ENCODE assay signal across 23 cellular contexts in genomic region chr20:64009811-64010387, GRCh38. TPM values are rescaled to one million over a fixed set of nuclear protein-coding genes. Genes with fewer than 3 reads are reported as not detected.
A peak's percentile ranks its signal among the peaks of the same experiment; 100 is the strongest.
DNase-seq lines count a peak whose midpoint lies in the region; ATAC-seq lines count a peak whose summit lies in the region.
"Had no signal": no experiment of that assay in that cellular context is flagged by ENCODE, and none has a peak within 500 bp of the region (broad histone marks: within the 10 kb centered on the region; RNA-seq: fewer than 3 reads in every experiment).

No MANE protein-coding gene starts in this region.

- CTCF ChIA-PET in naive thymus-derived CD4-positive, alpha-beta T cell (lab: Charles Lee) = no interaction called here

- H3K9me3 ChIP-seq in naive thymus-derived CD4-positive, alpha-beta T cell (ENCODE audit: control insufficient read depth in 2 of 3, low read length in 3 of 3) = peaks cover 13 to 55% (median 30%) of the 10 kb centered on the region in 3 experiments
- H3K9me3 ChIP-seq: BE2C, vagina had no signal

- DNase-seq in activated CD4-positive, alpha-beta T cell treated with anti-CD3 and anti-CD28 coated beads, Interleukin-2, amount 10 ng/mL, durations not matched to agents 24 days and 14 days = peak; percentile 73
- DNase-seq in activated CD4-positive, alpha-beta T cell treated with anti-CD3 and anti-CD28 coated beads, Interleukin-2, amount 50 U/mL, for 48 hours = no peak
- DNase-seq in Kasumi-1 (lab: John Stamatoyannopoulos, UW) = peak; percentile 11 to 28
- DNase-seq in activated naive CD4-positive, alpha-beta T cell treated with anti-CD3 and anti-CD28 coated beads, Interleukin-2, amount 50 U/mL, for 72 hours (ENCODE audit: low spot score in 2 of 2) = peak; percentile 22 to 81
- DNase-seq in naive thymus-derived CD4-positive, alpha-beta T cell = no peak
- DNase-seq in NCI-H1417 treated with DMSO at 0.1 percent for 48 hours (lab: John Stamatoyannopoulos, UW) = no peak
- DNase-seq: activated CD4-positive, CD25-positive, alpha-beta regulatory T cell treated with anti-CD3 and anti-CD28 coated beads, Interleukin-2, amount 50 U/mL, for 72 hours; BE2C; EL; mesendoderm; MM.1S; NCI-H1694; NCI-H345; PC-9; SJCRH30; stimulated activated CD4-positive, alpha-beta T cell treated with anti-CD3 and anti-CD28 coated beads, Interleukin-2, amount 100 ng/mL, for 48 hours; T1000 had no signal

- no peaks in the 10 kb centered on the region for H3K27me3 ChIP-seq in naive thymus-derived CD4-positive, alpha-beta T cell (ENCODE audit: control insufficient read depth in 2 of 2, insufficient read depth in 2 of 2, low read length in 2 of 2)
- H3K27me3 ChIP-seq: BE2C, cardiac muscle cell, SJCRH30, vagina had no signal

- no peak overlapping the region for H3K27ac ChIP-seq in naive thymus-derived CD4-positive, alpha-beta T cell (ENCODE audit: low read depth, low read length)
- H3K27ac ChIP-seq: cardiac muscle cell, PC-9, SJCRH30, vagina had no signal

- H3K4me3 ChIP-seq in naive thymus-derived CD4-positive, alpha-beta T cell (ENCODE audit: low read length) = no peak overlapping the region
- H3K4me3 ChIP-seq: cardiac muscle cell, PC-9, SJCRH30, vagina had no signal

- H3K9me3 Mint-ChIP-seq in activated CD4-positive, alpha-beta T cell treated with anti-CD3 and anti-CD28 coated beads, Interleukin-2, amount 10 ng/mL, durations not matched to agents 24 days and 14 days = no peaks in the 10 kb centered on the region
- H3K9me3 Mint-ChIP-seq in activated naive CD4-positive, alpha-beta T cell treated with anti-CD3 and anti-CD28 coated beads, Interleukin-2, amount 50 U/mL, for 72 hours = peaks cover 5 to 10% of the 10 kb centered on the region in 2 donors
- H3K9me3 Mint-ChIP-seq in naive thymus-derived CD4-positive, alpha-beta T cell = peaks cover 0 to 55% (median 30%) of the 10 kb centered on the region in 11 donors

- no peaks in the 10 kb centered on the region for H3K27me3 Mint-ChIP-seq in activated CD4-positive, alpha-beta T cell treated with anti-CD3 and anti-CD28 coated beads, Interleukin-2, amount 10 ng/mL, durations not matched to agents 24 days and 14 days
- no peaks in the 10 kb centered on the region for H3K27me3 Mint-ChIP-seq in naive thymus-derived CD4-positive, alpha-beta T cell

- H3K4me1 ChIP-seq in naive thymus-derived CD4-positive, alpha-beta T cell (ENCODE audit: control insufficient read depth in 2 of 2, insufficient read depth in 2 of 2, low read length in 2 of 2) = peaks cover 29 to 36% of the 10 kb centered on the region in 2 donors
- H3K4me1 ChIP-seq: BE2C, SJCRH30 had no signal

- H3K36me3 Mint-ChIP-seq in activated CD4-positive, alpha-beta T cell treated with anti-CD3 and anti-CD28 coated beads, Interleukin-2, amount 10 ng/mL, durations not matched to agents 24 days and 14 days (ENCODE audit: low read depth) = peaks cover 72% of the 10 kb centered on the region
- peaks cover 48 to 51% of the 10 kb centered on the region in 2 donors for H3K36me3 Mint-ChIP-seq in activated naive CD4-positive, alpha-beta T cell treated with anti-CD3 and anti-CD28 coated beads, Interleukin-2, amount 50 U/mL, for 72 hours
- peaks cover 13 to 66% (median 47%) of the 10 kb centered on the region in 5 donors for H3K36me3 Mint-ChIP-seq in naive thymus-derived CD4-positive, alpha-beta T cell

- H3K4me3 Mint-ChIP-seq in activated CD4-positive, alpha-beta T cell treated with anti-CD3 and anti-CD28 coated beads, Interleukin-2, amount 10 ng/mL, durations not matched to agents 24 days and 14 days = peak overlapping the region; percentile 10
- H3K4me3 Mint-ChIP-seq in naive thymus-derived CD4-positive, alpha-beta T cell = peak overlapping the region in 5 of 10 donors; percentile 9 to 75 (median 45)

- H3K36me3 ChIP-seq in naive thymus-derived CD4-positive, alpha-beta T cell (ENCODE audit: control insufficient read depth in 2 of 3, insufficient read depth in 3 of 3, low read length in 3 of 3) = peaks cover 33 to 70% (median 46%) of the 10 kb centered on the region in 3 experiments

- POLR2A ChIA-PET in naive thymus-derived CD4-positive, alpha-beta T cell (lab: Charles Lee) = interaction anchor here (1.0 to 1.3 kb wide), 3 partner anchors 14 to 29 kb away, joined by 3 to 6 read pairs (median 4); no protein-coding TSS in a partner anchor

- peak; percentile 54 to 83 for ATAC-seq in activated naive CD4-positive, alpha-beta T cell treated with anti-CD3 and anti-CD28 coated beads, Interleukin-2, amount 50 U/mL, for 72 hours
- peak; percentile 16 for ATAC-seq in naive thymus-derived CD4-positive, alpha-beta T cell
- no peak for ATAC-seq in HG02938 (IDR thresholded peaks at IDR 0.05; ENCODE audit: unreplicated experiment)
- ATAC-seq in GM21717 (IDR thresholded peaks at IDR 0.05; ENCODE audit: unreplicated experiment) = no peak

- H3K4me1 Mint-ChIP-seq in activated CD4-positive, alpha-beta T cell treated with anti-CD3 and anti-CD28 coated beads, Interleukin-2, amount 10 ng/mL, durations not matched to agents 24 days and 14 days = peaks cover 35% of the 10 kb centered on the region
- peaks cover 20 to 51% (median 43%) of the 10 kb centered on the region in 7 donors for H3K4me1 Mint-ChIP-seq in naive thymus-derived CD4-positive, alpha-beta T cell

- H3K27ac Mint-ChIP-seq in activated CD4-positive, alpha-beta T cell treated with anti-CD3 and anti-CD28 coated beads, Interleukin-2, amount 10 ng/mL, durations not matched to agents 24 days and 14 days = peak overlapping the region; percentile 52
- H3K27ac Mint-ChIP-seq in activated naive CD4-positive, alpha-beta T cell treated with anti-CD3 and anti-CD28 coated beads, Interleukin-2, amount 50 U/mL, for 72 hours = peak overlapping the region; percentile 10 to 84
- H3K27ac Mint-ChIP-seq in naive thymus-derived CD4-positive, alpha-beta T cell = peak overlapping the region in 8 of 9 donors; percentile 10 to 90 (median 57)

- intact Hi-C loops in activated CD4-positive, alpha-beta T cell treated with anti-CD3 and anti-CD28 coated beads, Interleukin-2, amount 10 ng/mL, durations not matched to agents 24 days and 14 days (cut with micrococcal nuclease) = no loop called here
- intact Hi-C loops in naive thymus-derived CD4-positive, alpha-beta T cell (cut with micrococcal nuclease) = loop anchor here in 1 of 2 donors (5.0 kb wide), 1 partner anchor 33 kb away; the partner anchor contains the start of gene SAMD10

RNA-seq across cellular contexts. Expression of gene C20orf204, which starts 26.1 kb away (rescaled TPM):
- 5.5 and 6.8 TPM in 2 replicates for total RNA-seq in activated CD4-positive, alpha-beta T cell treated with anti-CD3 and anti-CD28 coated beads, Interleukin-2, amount 10 ng/mL, durations not matched to agents 24 days and 14 days
- 10 to 100 TPM; 14.2 to 18.8 TPM for total RNA-seq in activated naive CD4-positive, alpha-beta T cell treated with anti-CD3 and anti-CD28 coated beads, Interleukin-2, amount 50 U/mL, for 72 hours
- total RNA-seq in naive thymus-derived CD4-positive, alpha-beta T cell = 10 to 100 TPM in 3 of 5 experiments, 1 to 10 TPM in 2; 4.7 to 24.6 (median 12.5) TPM
- polyA plus RNA-seq in naive thymus-derived CD4-positive, alpha-beta T cell = under 1 TPM in 1 of 2 donors, not detected in 1; 0.39 TPM

RNA-seq across cellular contexts. Expression of gene PRPF6, which starts 29.0 kb away (rescaled TPM):
- 79.5 and 81.3 TPM in 2 replicates for total RNA-seq in activated CD4-positive, alpha-beta T cell treated with anti-CD3 and anti-CD28 coated beads, Interleukin-2, amount 10 ng/mL, durations not matched to agents 24 days and 14 days
- total RNA-seq in activated naive CD4-positive, alpha-beta T cell treated with anti-CD3 and anti-CD28 coated beads, Interleukin-2, amount 50 U/mL, for 72 hours = 10 to 100 TPM; 82.1 to 82.7 TPM
- 10 to 100 TPM; 71.2 to 95.8 (median 82.9) TPM for total RNA-seq in naive thymus-derived CD4-positive, alpha-beta T cell
- 100 to 1,000 TPM in 1 of 2 donors, 10 to 100 TPM in 1; 86.9 to 127 TPM for polyA plus RNA-seq in naive thymus-derived CD4-positive, alpha-beta T cell

RNA-seq across cellular contexts. Expression of gene SAMD10, which starts 30.5 kb away (rescaled TPM):
- total RNA-seq in activated CD4-positive, alpha-beta T cell treated with anti-CD3 and anti-CD28 coated beads, Interleukin-2, amount 10 ng/mL, durations not matched to agents 24 days and 14 days = 34.4 and 37.5 TPM in 2 replicates
- total RNA-seq in activated naive CD4-positive, alpha-beta T cell treated with anti-CD3 and anti-CD28 coated beads, Interleukin-2, amount 50 U/mL, for 72 hours = 10 to 100 TPM in 1 of 2 donors, 1 to 10 TPM in 1; 8.2 to 65.4 TPM
- 10 to 100 TPM; 10.2 to 37.8 (median 22.7) TPM for total RNA-seq in naive thymus-derived CD4-positive, alpha-beta T cell
- 10 to 100 TPM; 11.5 to 14.2 TPM for polyA plus RNA-seq in naive thymus-derived CD4-positive, alpha-beta T cell
- total RNA-seq: A172, SJCRH30 had no signal

RNA-seq across cellular contexts. Expression of gene SOX18, which starts 39.5 kb away (rescaled TPM):
- 0.84 and 0.92 TPM in 2 replicates for total RNA-seq in activated CD4-positive, alpha-beta T cell treated with anti-CD3 and anti-CD28 coated beads, Interleukin-2, amount 10 ng/mL, durations not matched to agents 24 days and 14 days
- total RNA-seq in activated naive CD4-positive, alpha-beta T cell treated with anti-CD3 and anti-CD28 coated beads, Interleukin-2, amount 50 U/mL, for 72 hours = 1 to 10 TPM in 1 of 2 donors, under 1 TPM in 1; 0.39 to 1.4 TPM
- 1 to 10 TPM in 1 of 5 experiments, under 1 TPM in 1, not detected in 3; 0.20 to 1.7 TPM for total RNA-seq in naive thymus-derived CD4-positive, alpha-beta T cell
- polyA plus RNA-seq in naive thymus-derived CD4-positive, alpha-beta T cell = not detected
- total RNA-seq: epithelial cell of proximal tubule, PC-9 had no signal
- polyA plus RNA-seq: cardiac muscle cell had no signal

RNA-seq across cellular contexts. Expression of gene ZNF512B, which starts 40.2 kb away (rescaled TPM):
- 26.0 and 26.9 TPM in 2 replicates for total RNA-seq in activated CD4-positive, alpha-beta T cell treated with anti-CD3 and anti-CD28 coated beads, Interleukin-2, amount 10 ng/mL, durations not matched to agents 24 days and 14 days
- 10 to 100 TPM in 1 of 2 donors, 1 to 10 TPM in 1; 10.0 to 21.4 TPM for total RNA-seq in activated naive CD4-positive, alpha-beta T cell treated with anti-CD3 and anti-CD28 coated beads, Interleukin-2, amount 50 U/mL, for 72 hours
- 10 to 100 TPM; 17.7 to 29.8 (median 26.3) TPM for total RNA-seq in naive thymus-derived CD4-positive, alpha-beta T cell
- 1 to 10 TPM; 1.1 to 2.4 TPM for polyA plus RNA-seq in naive thymus-derived CD4-positive, alpha-beta T cell

Comparison
In these comparisons a context has a peak if more than half of its experiments do, and no peak if none do; other contexts are left out.
1. DNase-seq: peak in activated CD4-positive, alpha-beta T cell treated with anti-CD3 and anti-CD28 coated beads, Interleukin-2, amount 10 ng/mL, durations not matched to agents 24 days and 14 days (single experiment), Kasumi-1 (2 of 2) and activated naive CD4-positive, alpha-beta T cell treated with anti-CD3 and anti-CD28 coated beads, Interleukin-2, amount 50 U/mL, for 72 hours (2 of 2); none in activated CD4-positive, alpha-beta T cell treated with anti-CD3 and anti-CD28 coated beads, Interleukin-2, amount 50 U/mL, for 48 hours (0 of 2), naive thymus-derived CD4-positive, alpha-beta T cell (0 of 9) and NCI-H1417 treated with DMSO at 0.1 percent for 48 hours (single experiment).
2. ATAC-seq: peak in activated naive CD4-positive, alpha-beta T cell treated with anti-CD3 and anti-CD28 coated beads, Interleukin-2, amount 50 U/mL, for 72 hours (2 of 2) and naive thymus-derived CD4-positive, alpha-beta T cell (single experiment); none in HG02938 (single experiment) and GM21717 (single experiment).
3. Peak in every context shown above with its lines, with median percentiles within 50 percentile points of each other: H3K27ac Mint-ChIP-seq.